In the genomic region with DNA sequence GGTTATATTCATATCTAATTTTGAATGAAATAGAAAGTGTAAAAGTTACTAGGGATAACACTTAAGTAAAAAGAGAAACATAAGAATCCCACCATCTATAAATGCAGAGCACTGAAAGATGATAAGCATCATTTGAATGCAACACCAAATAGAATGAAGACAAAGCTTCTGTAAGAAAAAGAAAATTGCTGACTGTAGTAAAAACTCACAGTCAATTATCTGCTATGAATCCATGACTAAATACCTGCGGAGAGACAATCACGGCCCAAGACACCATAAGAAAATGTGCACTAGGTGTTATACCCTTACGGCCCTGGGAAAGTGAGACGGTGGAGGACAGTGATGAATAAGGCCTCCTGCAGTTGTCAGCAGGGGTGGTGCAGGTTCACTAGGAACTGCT, we compare ENCODE assay signal across 34 cellular contexts. TPM values are rescaled to one million over a fixed set of nuclear protein-coding genes. Genes with fewer than 3 reads are reported as not detected.
"Had no signal": no experiment of that assay in that cellular context is flagged by ENCODE, and none has a peak within 500 bp of the region (broad histone marks: within the 10 kb centered on the region; RNA-seq: fewer than 3 reads in every experiment).

No MANE protein-coding gene starts in this region.

- DNase-seq: activated B cell treated with CpG ODN at 0.5 μM for 24 hours; activated CD4-positive, alpha-beta memory T cell treated with anti-CD3 and anti-CD28 coated beads for 36 hours; activated CD4-positive, alpha-beta T cell treated with anti-CD3 and anti-CD28 coated beads for 36 hours; activated CD4-positive, alpha-beta T cell treated with anti-CD3 and anti-CD28 coated beads, Interleukin-2, amount 10 ng/mL, durations not matched to agents 24 days and 14 days; activated CD8-positive, alpha-beta memory T cell treated with anti-CD3 and anti-CD28 coated beads, Interleukin-2, amount 10 ng/mL, durations not matched to agents 7 days and 5 days; activated CD8-positive, alpha-beta memory T cell treated with anti-CD3 and anti-CD28 coated beads, Interleukin-2, amount 50 U/mL, for 4 hours; activated CD8-positive, alpha-beta T cell treated with anti-CD3 and anti-CD28 coated beads, Interleukin-2, amount 10 ng/mL, durations not matched to agents 7 days and 5 days; activated effector memory CD4-positive, alpha-beta T cell treated with anti-CD3 and anti-CD28 coated beads, Interleukin-2, amount 50 U/mL, for 16 hours; activated naive CD4-positive, alpha-beta T cell treated with anti-CD3 and anti-CD28 coated beads, Interleukin-2, amount 10 ng/mL, durations not matched to agents 7 days and 5 days; activated naive CD8-positive, alpha-beta T cell treated with anti-CD3 and anti-CD28 coated beads, Interleukin-2, amount 10 ng/mL, durations not matched to agents 7 days and 5 days; activated T-cell treated with anti-CD3 and anti-CD28 coated beads, Interleukin-2, amount 50 U/mL, for 1 hour; activated T-cell treated with anti-CD3 and anti-CD28 coated beads, Interleukin-2, amount 50 U/mL, for 48 hours; central memory CD4-positive, alpha-beta T cell; cerebellar nuclear complex; colonic mucosa; effector CD8-positive, alpha-beta T cell; esophagus squamous epithelium; foreskin melanocyte; heart right ventricle; T-helper 17 cell; T1000; WERI-Rb-1 had no signal

- H3K4me1 ChIP-seq: ascending aorta, breast epithelium, colonic mucosa, esophagus squamous epithelium had no signal

- ATAC-seq: activated CD4-positive, alpha-beta T cell treated with anti-CD3 and anti-CD28 coated beads for 36 hours; activated CD4-positive, CD25-positive, alpha-beta regulatory T cell treated with anti-CD3 and anti-CD28 coated beads, Interleukin-2, amount 50 U/mL, for 24 hours; activated CD8-positive, alpha-beta memory T cell treated with anti-CD3 and anti-CD28 coated beads, Interleukin-2, amount 10 ng/mL, durations not matched to agents 7 days and 5 days; activated CD8-positive, alpha-beta T cell treated with anti-CD3 and anti-CD28 coated beads, Interleukin-2, amount 10 ng/mL, durations not matched to agents 7 days and 5 days; activated naive CD4-positive, alpha-beta T cell treated with anti-CD3 and anti-CD28 coated beads, Interleukin-2, amount 50 U/mL, for 72 hours; gastroesophageal sphincter; heart right ventricle; T-helper 17 cell had no signal

- H3K9me3 ChIP-seq: ascending aorta, breast epithelium, colonic mucosa, esophagus squamous epithelium, gastroesophageal sphincter had no signal

- H3K27me3 ChIP-seq: ascending aorta, breast epithelium, cardiac muscle cell, colonic mucosa, esophagus squamous epithelium, gastroesophageal sphincter, heart right ventricle had no signal

- FAIRE-seq: endometrium, endothelial cell of umbilical vein had no signal

- H3K27ac ChIP-seq: ascending aorta, breast epithelium, cardiac muscle cell, colonic mucosa, epithelial cell of prostate, esophagus squamous epithelium, gastroesophageal sphincter, heart right ventricle, WERI-Rb-1 had no signal

- H3K4me3 ChIP-seq: ascending aorta, breast epithelium, cardiac muscle cell, colonic mucosa, esophagus squamous epithelium, gastroesophageal sphincter, heart right ventricle had no signal

- H3K36me3 ChIP-seq: ascending aorta, breast epithelium, cardiac muscle cell, colonic mucosa, esophagus squamous epithelium, gastroesophageal sphincter, heart right ventricle, WERI-Rb-1 had no signal

RNA-seq across cellular contexts. Expression of a gene that starts 45.4 kb away (rescaled TPM):
- total RNA-seq: activated B cell treated with CpG ODN at 0.5 μM for 24 hours; activated CD4-positive, alpha-beta memory T cell treated with anti-CD3 and anti-CD28 coated beads for 36 hours; activated CD4-positive, alpha-beta T cell treated with anti-CD3 and anti-CD28 coated beads for 36 hours; activated CD4-positive, alpha-beta T cell treated with anti-CD3 and anti-CD28 coated beads, Interleukin-2, amount 10 ng/mL, durations not matched to agents 24 days and 14 days; activated CD8-positive, alpha-beta memory T cell treated with anti-CD3 and anti-CD28 coated beads for 36 hours; activated CD8-positive, alpha-beta memory T cell treated with anti-CD3 and anti-CD28 coated beads, Interleukin-2, amount 10 ng/mL, durations not matched to agents 7 days and 5 days; activated CD8-positive, alpha-beta T cell treated with anti-CD3 and anti-CD28 coated beads, Interleukin-2, amount 10 ng/mL, durations not matched to agents 7 days and 5 days; activated naive CD4-positive, alpha-beta T cell treated with anti-CD3 and anti-CD28 coated beads, Interleukin-2, amount 50 U/mL, for 72 hours; activated naive CD8-positive, alpha-beta T cell treated with anti-CD3 and anti-CD28 coated beads, Interleukin-2, amount 10 ng/mL, durations not matched to agents 7 days and 5 days; activated T-helper 1 cell treated with anti-CD3 and anti-CD28 coated beads, Interleukin-12 subunit alpha, Interleukin-12 subunit beta, Interleukin-2, Interleukin-4 antibody, amounts not matched to agents 30 ng/mL and 10 ng/mL and 1 ng/mL, durations not matched to agents 14 hours and 24 hours and 36 hours; activated T-helper 2 cell treated with anti-CD3 and anti-CD28 coated beads, Interferon-gamma antibody, Interleukin-2, Interleukin-4, amounts not matched to agents 10 μg/mL and 5 μg/mL and 100 μg/mL, durations not matched to agents 14 hours and 24 hours and 36 hours; endothelial cell of umbilical vein; T-helper 17 cell had no signal
- polyA plus RNA-seq: endothelial cell of umbilical vein had no signal
